ENCODE assay signal across 20 cellular contexts in genomic region chr1:169019419-169020058, GRCh38.
A peak's percentile ranks its signal among the peaks of the same experiment; 100 is the strongest.
DNase-seq lines count a peak whose midpoint lies in the region; ATAC-seq and TF ChIP-seq lines count a peak whose summit lies in the region.
"Had no signal": no experiment of that assay in that cellular context is flagged by ENCODE, and none has a peak within 500 bp of the region (broad histone marks: within the 10 kb centered on the region; RNA-seq: fewer than 3 reads in every experiment).

No MANE protein-coding gene starts in this region.

- intact Hi-C loops in mucosa of descending colon (cut with DNase I, micrococcal nuclease): no loop called here
- intact Hi-C loops in transverse colon (cut with DNase I; ENCODE audit: low total_unique reads): no loop called here

- no peak for TF ChIP-seq EP300 in transverse colon (IDR thresholded peaks at IDR 0.05; ENCODE audit: low read depth)

- H3K27me3 ChIP-seq in transverse colon: no peaks in the 10 kb centered on the region

- TF ChIP-seq CTCF in mucosa of descending colon (IDR thresholded peaks at IDR 0.05) (no peak), transverse colon (IDR thresholded peaks at IDR 0.05) (no peak)

- H3K27ac ChIP-seq in transverse colon: peak overlapping the region; percentile 8 to 63 (median 56)
- H3K27ac ChIP-seq: HL-60 had no signal

- WGBS in transverse colon (ENCODE audit: low coverage in 1 of 2), 2 donors: 17 to 46% methylated on average over 3 of the region's 3 CpGs

- H3K9me3 ChIP-seq in mucosa of descending colon: no peaks in the 10 kb centered on the region
- no peaks in the 10 kb centered on the region for H3K9me3 ChIP-seq in transverse colon

- in situ Hi-C loops in transverse colon (cut with MboI; ENCODE audit: low pct_ligation_motif_present in 1 of 4, low pct_unique_long_range_greater_than_20kb in 1 of 4, low sequenced_read_pairs in 3 of 4): no loop called here

- peaks cover 8% of the 10 kb centered on the region for H3K4me1 ChIP-seq in mucosa of descending colon (ENCODE audit: low read depth)
- H3K4me1 ChIP-seq in transverse colon: peaks cover 0 to 20% (median 9%) of the 10 kb centered on the region in 4 donors

- no peak overlapping the region for H3K4me3 ChIP-seq in mucosa of descending colon
- no peak overlapping the region for H3K4me3 ChIP-seq in transverse colon

- no peaks in the 10 kb centered on the region for H3K36me3 ChIP-seq in mucosa of descending colon (ENCODE audit: low read depth)
- H3K36me3 ChIP-seq in transverse colon: no peaks in the 10 kb centered on the region

- peak; percentile 94 for ATAC-seq in mucosa of descending colon
- no peak for ATAC-seq in GM18907 (IDR thresholded peaks at IDR 0.05; ENCODE audit: unreplicated experiment)
- ATAC-seq: Panc1 had no signal

- DNase-seq in NCI-H2107 treated with DMSO at 0.1 percent for 48 hours (lab: John Stamatoyannopoulos, UW; ENCODE audit: unreplicated experiment) (peak; percentile 47), NCI-H2107 (lab: John Stamatoyannopoulos, UW) (no peak), NCI-H69 (lab: John Stamatoyannopoulos, UW) (peak; percentile 56), mucosa of descending colon (peak; percentile 45 to 62 (median 58)), transverse colon (peak; percentile 45), T1000 (lab: John Stamatoyannopoulos, UW) (no peak)
- no peak for DNase-seq in activated T-cell treated with anti-CD3 and anti-CD28 coated beads, Interleukin-2, amount 50 U/mL, for 48 hours
- DNase-seq: AML-193; C1 segment of cervical spinal cord; CD8-positive, alpha-beta memory T cell; DMS79; GOT3; HCEC 1CT; KG1; NCI-H1092; NCI-H1694; NCI-H774 had no signal

- TF ChIP-seq POLR2A in transverse colon (IDR thresholded peaks at IDR 0.05): no peak

Comparison
In these comparisons a context has a peak if more than half of its experiments do, and no peak if none do; other contexts are left out.
1. DNase-seq: peak in NCI-H2107 treated with DMSO at 0.1 percent for 48 hours (single experiment), NCI-H69 (single experiment), mucosa of descending colon (3 of 3) and transverse colon (single experiment); none in NCI-H2107 (single experiment), T1000 (single experiment) and activated T-cell treated with anti-CD3 and anti-CD28 coated beads, Interleukin-2, amount 50 U/mL, for 48 hours (0 of 2).